Comparison of ENCODE assay signal across 29 cellular contexts in genomic region chr22:17140826-17141771, GRCh38. TPM values are rescaled to one million over a fixed set of nuclear protein-coding genes. Genes with fewer than 3 reads are reported as not detected.
DNase-seq lines count a peak whose midpoint lies in the region; ATAC-seq and TF ChIP-seq lines count a peak whose summit lies in the region.
"Had no signal": no experiment of that assay in that cellular context is flagged by ENCODE, and none has a peak within 500 bp of the region (broad histone marks: within the 10 kb centered on the region; RNA-seq: fewer than 3 reads in every experiment).

No MANE protein-coding gene starts in this region.

- DNase-seq in cardiac muscle cell (ENCODE audit: low read depth in 1 of 2, low spot score in 1 of 2): no peak
- no peak for DNase-seq in left cardiac atrium
- no peak for DNase-seq in left ventricle myocardium superior
- no peak for DNase-seq in naive thymus-derived CD4-positive, alpha-beta T cell
- no peak for DNase-seq in NCI-H748 treated with DMSO at 0.1 percent for 48 hours (lab: John Stamatoyannopoulos, UW)
- no peak for DNase-seq in UCSD-AML1 (lab: John Stamatoyannopoulos, UW; ENCODE audit: unreplicated experiment)
- DNase-seq: CD8-positive, alpha-beta memory T cell; DMS 273 treated with DMSO at 0.1 percent for 48 hours; DMS79; EL; GDM1; HFFc6; NCI-H1048; NCI-H1417; NCI-H1694; NCI-H2029 treated with DMSO at 0.1 percent for 48 hours; NCI-H446 treated with DMSO at 0.1 percent for 48 hours; NCI-H526; RPMI8226; SHP77 treated with DMSO at 0.1 percent for 48 hours had no signal

- H3K9me3 ChIP-seq in cardiac muscle cell (ENCODE audit: low read depth) (no peaks in the 10 kb centered on the region), skeletal muscle tissue (ENCODE audit: control insufficient read depth in 3 of 3, low read length in 3 of 3) (no peaks in the 10 kb centered on the region)
- no peaks in the 10 kb centered on the region for H3K9me3 ChIP-seq in naive thymus-derived CD4-positive, alpha-beta T cell (ENCODE audit: control insufficient read depth in 2 of 3, low read length in 3 of 3)
- H3K9me3 ChIP-seq: A549, HAP-1 had no signal

- no peaks in the 10 kb centered on the region for H3K9me3 Mint-ChIP-seq in naive thymus-derived CD4-positive, alpha-beta T cell
- H3K9me3 Mint-ChIP-seq: CD8-positive, alpha-beta memory T cell; GM23338; HFFc6; IgD-negative memory B cell had no signal

- peaks cover 4 to 26% (median 13%) of the 10 kb centered on the region in 5 donors for H3K36me3 Mint-ChIP-seq in naive thymus-derived CD4-positive, alpha-beta T cell

- no peaks in the 10 kb centered on the region for H3K27me3 ChIP-seq in cardiac muscle cell
- no peaks in the 10 kb centered on the region for H3K27me3 ChIP-seq in naive thymus-derived CD4-positive, alpha-beta T cell (ENCODE audit: control insufficient read depth in 2 of 2, insufficient read depth in 2 of 2, low read length in 2 of 2)
- no peaks in the 10 kb centered on the region for H3K27me3 ChIP-seq in skeletal muscle tissue (ENCODE audit: control insufficient read depth in 3 of 3, insufficient read depth in 3 of 3, low read length in 3 of 3)

- H3K36me3 ChIP-seq in cardiac muscle cell: peaks cover 17% of the 10 kb centered on the region
- H3K36me3 ChIP-seq in naive thymus-derived CD4-positive, alpha-beta T cell (ENCODE audit: control insufficient read depth in 2 of 3, insufficient read depth in 3 of 3, low read length in 3 of 3): peaks cover 0 to 77% (median 0%) of the 10 kb centered on the region in 3 experiments
- peaks cover 36 to 48% (median 46%) of the 10 kb centered on the region in 3 donors for H3K36me3 ChIP-seq in skeletal muscle tissue (ENCODE audit: control insufficient read depth in 3 of 3, insufficient read depth in 3 of 3, low read length in 3 of 3)

- H3K4me3 ChIP-seq in cardiac muscle cell: no peak overlapping the region
- H3K4me3 ChIP-seq in naive thymus-derived CD4-positive, alpha-beta T cell (ENCODE audit: low read length): no peak overlapping the region
- no peak overlapping the region for H3K4me3 ChIP-seq in skeletal muscle tissue (ENCODE audit: low read length in 3 of 3)
- H3K4me3 ChIP-seq: A549, GM12878, GM23338, HAP-1 had no signal

- peaks cover 4% of the 10 kb centered on the region for H3K4me1 ChIP-seq in cardiac muscle cell (ENCODE audit: low read depth)
- H3K4me1 ChIP-seq in naive thymus-derived CD4-positive, alpha-beta T cell (ENCODE audit: control insufficient read depth in 2 of 2, insufficient read depth in 2 of 2, low read length in 2 of 2): no peaks in the 10 kb centered on the region
- peaks cover 26 to 41% (median 31%) of the 10 kb centered on the region in 3 donors for H3K4me1 ChIP-seq in skeletal muscle tissue (ENCODE audit: control insufficient read depth in 3 of 3, insufficient read depth in 3 of 3, low read length in 3 of 3)
- H3K4me1 ChIP-seq: A549, HAP-1 had no signal

- H3K9ac ChIP-seq in skeletal muscle tissue (ENCODE audit: low read depth in 1 of 3, low read length in 3 of 3): peak overlapping the region in 2 of 3 donors; percentile 0 to 20
- H3K9ac ChIP-seq: KMS-11 had no signal

- H3K4me3 Mint-ChIP-seq in naive thymus-derived CD4-positive, alpha-beta T cell: no peak overlapping the region
- H3K4me3 Mint-ChIP-seq: CD8-positive, alpha-beta memory T cell; GM23338; HFFc6 had no signal

- peaks cover 0 to 3% (median 0%) of the 10 kb centered on the region in 7 donors for H3K4me1 Mint-ChIP-seq in naive thymus-derived CD4-positive, alpha-beta T cell
- H3K4me1 Mint-ChIP-seq: CD8-positive, alpha-beta memory T cell; GM23338; IgD-negative memory B cell had no signal

- H3K27ac Mint-ChIP-seq in naive thymus-derived CD4-positive, alpha-beta T cell: peak overlapping the region in 5 of 9 donors; percentile 21 to 87 (median 44)
- H3K27ac Mint-ChIP-seq: GM23338, HFFc6 had no signal

- intact Hi-C loops in left cardiac atrium (cut with DNase I): no loop called here
- intact Hi-C loops in left ventricle myocardium superior (cut with micrococcal nuclease): no loop called here
- intact Hi-C loops in naive thymus-derived CD4-positive, alpha-beta T cell (cut with micrococcal nuclease): no loop called here

- H3K27me3 Mint-ChIP-seq in naive thymus-derived CD4-positive, alpha-beta T cell: no peaks in the 10 kb centered on the region
- H3K27me3 Mint-ChIP-seq: CD8-positive, alpha-beta memory T cell; IgD-negative memory B cell had no signal

- CTCF ChIA-PET in naive thymus-derived CD4-positive, alpha-beta T cell (lab: Charles Lee): no interaction called here

- ATAC-seq in left cardiac atrium (no peak), left ventricle myocardium superior (peak; percentile 35), HG03139 (IDR thresholded peaks at IDR 0.05; ENCODE audit: unreplicated experiment) (no peak)
- no peak for ATAC-seq in naive thymus-derived CD4-positive, alpha-beta T cell
- ATAC-seq: A549, GM12878, GM23338 had no signal

- TF ChIP-seq CTCF in cardiac muscle cell (IDR thresholded peaks at IDR 0.05; ENCODE audit: low read depth, low read length): no peak

- peak overlapping the region; percentile 72 for H3K27ac ChIP-seq in cardiac muscle cell
- H3K27ac ChIP-seq in naive thymus-derived CD4-positive, alpha-beta T cell (ENCODE audit: low read depth, low read length): no peak overlapping the region
- H3K27ac ChIP-seq in skeletal muscle tissue (ENCODE audit: low read depth, low read length): peak overlapping the region; percentile 7
- H3K27ac ChIP-seq: A549, C4-2B, KMS-11 had no signal

- POLR2A ChIA-PET in naive thymus-derived CD4-positive, alpha-beta T cell (lab: Charles Lee): no interaction called here

RNA-seq across cellular contexts. Expression of gene HDHD5, which starts 18.0 kb away (rescaled TPM):
- total RNA-seq in cardiac muscle cell: 121 and 131 TPM in 2 replicates
- 164 and 182 TPM in 2 replicates for polyA plus RNA-seq in cardiac muscle cell
- total RNA-seq in left cardiac atrium: 10 to 100 TPM; 36.0 to 37.5 TPM
- total RNA-seq in left ventricle myocardium superior: 63.8 TPM
- total RNA-seq in naive thymus-derived CD4-positive, alpha-beta T cell: 10 to 100 TPM; 18.8 to 50.9 (median 26.2) TPM
- polyA plus RNA-seq in naive thymus-derived CD4-positive, alpha-beta T cell: 10 to 100 TPM; 67.5 to 78.7 TPM
- 42.8 TPM for total RNA-seq in skeletal muscle tissue

RNA-seq across cellular contexts. Expression of gene TMEM121B, which starts 19.9 kb away (rescaled TPM):
- total RNA-seq in cardiac muscle cell (6.7 and 10.2 TPM in 2 replicates), left cardiac atrium (under 1 TPM; 0.80 to 0.97 TPM), left ventricle myocardium superior (1.7 TPM), skeletal muscle tissue (2.6 TPM)
- 4.5 and 7.9 TPM in 2 replicates for polyA plus RNA-seq in cardiac muscle cell
- 1 to 10 TPM in 1 of 5 experiments, under 1 TPM in 4; 0.13 to 2.6 (median 0.24) TPM for total RNA-seq in naive thymus-derived CD4-positive, alpha-beta T cell
- polyA plus RNA-seq in naive thymus-derived CD4-positive, alpha-beta T cell: not detected
- polyA plus RNA-seq: CD8-positive, alpha-beta memory T cell; IgD-negative memory B cell had no signal

RNA-seq across cellular contexts. Expression of gene IL17RA, which starts 56.3 kb away (rescaled TPM):
- total RNA-seq in cardiac muscle cell (4.7 and 6.5 TPM in 2 replicates), left cardiac atrium (10 to 100 TPM; 11.6 to 15.4 TPM), left ventricle myocardium superior (10.1 TPM), skeletal muscle tissue (3.1 TPM)
- 3.3 and 5.7 TPM in 2 replicates for polyA plus RNA-seq in cardiac muscle cell
- 10 to 100 TPM; 51.9 to 91.8 (median 76.5) TPM for total RNA-seq in naive thymus-derived CD4-positive, alpha-beta T cell
- polyA plus RNA-seq in naive thymus-derived CD4-positive, alpha-beta T cell: 10 to 100 TPM; 45.8 to 69.8 TPM
